In the genomic region with DNA sequence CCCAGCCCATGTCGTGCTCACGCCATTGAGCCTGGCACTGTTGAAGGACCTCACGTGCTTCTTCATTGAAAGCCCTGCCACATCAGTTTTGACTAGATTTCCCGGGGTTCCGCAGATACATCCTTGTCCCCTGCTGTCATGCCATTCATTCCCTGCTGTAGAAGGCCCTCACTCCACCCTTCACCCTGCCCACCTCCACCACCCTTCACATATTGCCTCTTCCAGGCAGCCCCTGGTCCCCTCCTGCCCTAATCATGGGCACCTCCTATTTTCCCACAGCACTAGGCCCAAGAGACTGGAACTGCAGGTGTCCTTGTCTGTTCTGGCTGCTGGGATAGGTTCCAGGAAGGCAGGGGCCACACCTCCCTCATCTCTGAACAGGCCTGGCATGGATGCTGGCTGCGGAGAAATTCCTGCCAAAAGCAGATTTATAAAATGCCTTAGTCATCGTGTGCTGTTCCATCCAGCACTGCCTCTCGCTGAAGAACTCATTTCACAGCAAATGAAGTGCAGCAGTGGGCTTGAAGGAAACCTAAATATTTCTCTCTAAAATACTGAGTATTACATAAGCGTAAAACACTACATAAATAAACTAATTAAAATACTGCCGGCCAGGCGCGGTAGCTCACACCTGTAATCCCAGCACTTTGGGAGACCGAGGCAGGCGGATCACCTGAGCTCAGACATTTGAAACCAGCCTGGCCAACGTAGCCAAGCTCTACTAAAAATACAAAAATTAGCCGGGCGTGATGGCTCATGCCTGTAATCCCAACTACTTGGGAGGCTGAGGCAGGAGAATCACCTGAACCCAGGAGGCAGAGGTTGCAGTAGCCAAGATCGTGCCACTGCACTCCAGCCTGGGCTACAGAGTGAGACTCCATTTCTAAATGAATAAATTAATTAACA, we compare ENCODE assay signal across 8 cellular contexts. TPM values are rescaled to one million over a fixed set of nuclear protein-coding genes. Genes with fewer than 3 reads are reported as not detected.
DNase-seq lines count a peak whose midpoint lies in the region; ATAC-seq and TF ChIP-seq lines count a peak whose summit lies in the region.
"Had no signal": no experiment of that assay in that cellular context is flagged by ENCODE, and none has a peak within 500 bp of the region (broad histone marks: within the 10 kb centered on the region; RNA-seq: fewer than 3 reads in every experiment).

No MANE protein-coding gene starts in this region.

- WGBS in upper lobe of left lung, 2 donors: 76 to 81% methylated on average over 18 of the region's 18 CpGs

- peaks cover 14% of the 10 kb centered on the region for H3K36me3 Mint-ChIP-seq in brain

- no peaks in the 10 kb centered on the region for H3K9me3 Mint-ChIP-seq in brain
- H3K9me3 Mint-ChIP-seq: activated T-cell treated with anti-CD3 and anti-CD28 coated beads, Interleukin-2, amount 50 U/mL, for 72 hours had no signal

- H3K9me3 ChIP-seq in upper lobe of left lung: no peaks in the 10 kb centered on the region

- H3K4me1 ChIP-seq in upper lobe of left lung: peaks cover 0 to 6% (median 1%) of the 10 kb centered on the region in 4 donors

- TF ChIP-seq POLR2A in upper lobe of left lung (IDR thresholded peaks at IDR 0.05): no peak

- no peak for TF ChIP-seq EP300 in upper lobe of left lung (IDR thresholded peaks at IDR 0.05)

- H3K27me3 ChIP-seq in upper lobe of left lung: no peaks in the 10 kb centered on the region

- ATAC-seq in upper lobe of left lung (ENCODE audit: low FRiP score in 2 of 2) (peak; percentile 64 to 65), GM21723 (IDR thresholded peaks at IDR 0.05; ENCODE audit: unreplicated experiment) (no peak), HG03139 (IDR thresholded peaks at IDR 0.05; ENCODE audit: unreplicated experiment) (no peak)
- ATAC-seq: activated T-cell treated with anti-CD3 and anti-CD28 coated beads, Interleukin-2, amount 50 U/mL, for 72 hours had no signal

- H3K36me3 ChIP-seq in upper lobe of left lung: no peaks in the 10 kb centered on the region

- TF ChIP-seq CTCF in LNCaP clone FGC (IDR thresholded peaks at IDR 0.05; ENCODE audit: control insufficient read depth, extremely low read depth, insufficient read depth) (no peak), brain (conservative IDR thresholded peaks at IDR 0.05) (no peak), upper lobe of left lung (IDR thresholded peaks at IDR 0.05) (no peak)

- H3K4me3 Mint-ChIP-seq in brain: no peak overlapping the region
- H3K4me3 Mint-ChIP-seq: activated T-cell treated with anti-CD3 and anti-CD28 coated beads, Interleukin-2, amount 50 U/mL, for 72 hours had no signal

- H3K27ac ChIP-seq in upper lobe of left lung: no peak overlapping the region

- H3K27ac Mint-ChIP-seq in brain: peak overlapping the region in 4 of 5 experiments; percentile 64 to 88 (median 78)
- H3K27ac Mint-ChIP-seq: activated T-cell treated with anti-CD3 and anti-CD28 coated beads, Interleukin-2, amount 50 U/mL, for 72 hours had no signal

- H3K4me1 Mint-ChIP-seq in brain: peaks cover 15% of the 10 kb centered on the region

- H3K4me3 ChIP-seq in LNCaP clone FGC (ENCODE audit: low read depth, low read length): no peak overlapping the region
- no peak overlapping the region for H3K4me3 ChIP-seq in upper lobe of left lung

- DNase-seq in LNCaP clone FGC (ENCODE audit: low read depth): peak; percentile 92
- peak; percentile 78 for DNase-seq in iris pigment epithelial cell (ENCODE audit: low read depth)
- peak in 1 of 2 donors; percentile 61 for DNase-seq in upper lobe of left lung
- DNase-seq in DMS79 (lab: John Stamatoyannopoulos, UW): no peak
- DNase-seq: activated T-cell treated with anti-CD3 and anti-CD28 coated beads, Interleukin-2, amount 50 U/mL, for 72 hours had no signal

- H3K27me3 Mint-ChIP-seq in brain: no peaks in the 10 kb centered on the region

RNA-seq across cellular contexts. Expression of a gene that starts 38.4 kb away (rescaled TPM):
- polyA plus RNA-seq in brain (ENCODE audit: insufficient read depth, low read depth, low replicate concordance): 54.7 TPM
- total RNA-seq in upper lobe of left lung: 10 to 100 TPM; 24.1 to 96.4 (median 57.2) TPM

RNA-seq across cellular contexts. Expression of a gene that starts 38.6 kb away (rescaled TPM):
- 5.2 TPM for polyA plus RNA-seq in brain (ENCODE audit: insufficient read depth, low read depth, low replicate concordance)
- total RNA-seq in upper lobe of left lung: 10 to 100 TPM in 1 of 6 donors, 1 to 10 TPM in 5; 2.6 to 12.6 (median 4.4) TPM

RNA-seq across cellular contexts. Expression of a gene that starts 44.5 kb away (rescaled TPM):
- 263 TPM for polyA plus RNA-seq in brain (ENCODE audit: insufficient read depth, low read depth, low replicate concordance)
- 10 to 100 TPM in 1 of 6 donors, 1 to 10 TPM in 5; 3.7 to 11.1 (median 5.2) TPM for total RNA-seq in upper lobe of left lung

RNA-seq across cellular contexts. Expression of a gene that starts 49.4 kb away (rescaled TPM):
- polyA plus RNA-seq in brain (ENCODE audit: insufficient read depth, low read depth, low replicate concordance): not detected
- not detected for total RNA-seq in upper lobe of left lung
- total RNA-seq: activated T-cell treated with anti-CD3 and anti-CD28 coated beads, Interleukin-2, amount 50 U/mL, for 72 hours had no signal

Comparison
In these comparisons a context has a peak if more than half of its experiments do, and no peak if none do; other contexts are left out.
1. ATAC-seq: peak in upper lobe of left lung (2 of 2); none in GM21723 (single experiment) and HG03139 (single experiment).